Comparison of ENCODE assay signal across 15 cellular contexts in the genomic region with DNA sequence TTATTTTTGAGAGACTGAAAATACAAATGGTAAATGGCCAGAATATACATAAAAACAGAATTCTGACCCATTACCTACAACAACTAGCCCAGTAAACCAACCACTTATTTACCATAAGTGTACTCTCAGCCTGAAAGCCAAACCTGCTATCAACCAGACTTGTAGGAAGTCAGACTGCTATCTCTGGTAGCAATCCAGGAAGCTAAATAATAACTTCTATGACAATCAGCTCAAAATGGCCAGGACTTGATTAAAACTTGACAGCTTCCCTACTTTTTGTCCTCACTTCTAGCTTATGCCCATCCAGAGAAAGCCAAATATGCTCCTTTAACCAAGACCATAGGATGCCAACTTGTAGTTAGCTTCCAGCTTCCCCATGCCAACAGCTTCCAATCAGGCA. TPM values are rescaled to one million over a fixed set of nuclear protein-coding genes. Genes with fewer than 3 reads are reported as not detected.
DNase-seq lines count a peak whose midpoint lies in the region; ATAC-seq and TF ChIP-seq lines count a peak whose summit lies in the region.
"Had no signal": no experiment of that assay in that cellular context is flagged by ENCODE, and none has a peak within 500 bp of the region (broad histone marks: within the 10 kb centered on the region; RNA-seq: fewer than 3 reads in every experiment).

No MANE protein-coding gene starts in this region.

- H3K4me1 ChIP-seq in HEK293 (ENCODE audit: control insufficient read depth, insufficient read depth, low read length): 0 out of 2 replicates have a peak, but pooled peaks cover 2% of the 10 kb centered on the region
- H3K4me1 ChIP-seq: BE2C, Caco-2 had no signal

- intact Hi-C loops in CD4-positive, alpha-beta T cell (cut with DNase I, micrococcal nuclease): loop anchor here in 1 of 2 experiments (10.0 kb wide), 1 partner anchor 732 kb away; no protein-coding TSS in a partner anchor

- H3K36me3 Mint-ChIP-seq in CD4-positive, alpha-beta T cell (ENCODE audit: low read depth): peaks cover 31% of the 10 kb centered on the region
- H3K36me3 Mint-ChIP-seq in WTC11 (peaks cover 7% of the 10 kb centered on the region), type B pancreatic cell (peaks cover 16% of the 10 kb centered on the region)

- H3K27ac ChIP-seq in CD4-positive, alpha-beta T cell (ENCODE audit: low read depth, low read length): no peak overlapping the region
- H3K27ac ChIP-seq in HEK293 (ENCODE audit: extremely low read depth, low read depth, low read length): no peak overlapping the region

- no peak overlapping the region for H3K4me3 ChIP-seq in HEK293 (ENCODE audit: low read depth, low read length)

- H3K4me1 Mint-ChIP-seq in CD4-positive, alpha-beta T cell (ENCODE audit: low read depth): peaks cover 44% of the 10 kb centered on the region
- H3K4me1 Mint-ChIP-seq in WTC11 (peaks cover 10% of the 10 kb centered on the region), type B pancreatic cell (ENCODE audit: unreplicated experiment) (peaks cover 10% of the 10 kb centered on the region)

- H3K9me3 ChIP-seq in CD4-positive, alpha-beta T cell (ENCODE audit: control insufficient read depth, low read length): no peaks in the 10 kb centered on the region
- no peaks in the 10 kb centered on the region for H3K9me3 ChIP-seq in HEK293 (ENCODE audit: control insufficient read depth, insufficient read depth, low read depth, low read length)
- H3K9me3 ChIP-seq: BE2C, Caco-2 had no signal

- no peak for DNase-seq in CD4-positive, alpha-beta T cell
- DNase-seq in WTC11 (ENCODE audit: low spot score): no peak
- no peak for DNase-seq in type B pancreatic cell (ENCODE audit: extremely low spot score, unreplicated experiment)
- DNase-seq in NCI-H2107 treated with DMSO at 0.1 percent for 48 hours (lab: John Stamatoyannopoulos, UW; ENCODE audit: unreplicated experiment): no peak
- DNase-seq: ACHN; BE2C; C1 segment of cervical spinal cord; Caco-2; CD4-positive, CD25-positive, alpha-beta regulatory T cell; GOT3; H7 had no signal

- POLR2A ChIA-PET in CD4-positive, alpha-beta T cell (lab: Charles Lee): interaction anchor here (0.8 to 8.3 kb wide), 3 partner anchors 28 to 67 kb away, joined by 3 to 176 read pairs (median 4); a partner anchor contains a TSS
- POLR2A ChIA-PET in HEK293 (lab: Yijun Ruan, JAX) (interaction anchor here (0.6 to 1.5 kb wide), 3 partner anchors 29 to 956 kb away, joined by 4 to 5 read pairs (median 4); a partner anchor contains a TSS), WTC11 (lab: Charles Lee) (no interaction called here)

- no peaks in the 10 kb centered on the region for H3K9me3 Mint-ChIP-seq in CD4-positive, alpha-beta T cell
- no peaks in the 10 kb centered on the region; the same call in 1 of the 2 replicates for H3K9me3 Mint-ChIP-seq in WTC11
- H3K9me3 Mint-ChIP-seq in type B pancreatic cell: peaks cover 5% of the 10 kb centered on the region

- no peak for ATAC-seq in CD4-positive, alpha-beta T cell (ENCODE audit: poor library complexity)
- no peak for ATAC-seq in WTC11
- no peak for ATAC-seq in GM19023 (IDR thresholded peaks at IDR 0.05; ENCODE audit: unreplicated experiment)
- no peak for ATAC-seq in GM19395 (IDR thresholded peaks at IDR 0.05; ENCODE audit: unreplicated experiment)
- ATAC-seq: HCT116 had no signal

- CTCF ChIA-PET in CD4-positive, alpha-beta T cell (lab: Charles Lee): interaction anchor here (1.0 kb wide), 1 partner anchor 31 kb away, joined by 3 read pairs; no protein-coding TSS in a partner anchor
- CTCF ChIA-PET in HEK293 (lab: Yijun Ruan, JAX): interaction anchor here (0.6 to 1.4 kb wide), 2 partner anchors 24 to 185 kb away, joined by 3 to 5 read pairs; no protein-coding TSS in a partner anchor
- CTCF ChIA-PET in WTC11 (lab: Charles Lee): no interaction called here

- peaks cover 9 to 19% of the 10 kb centered on the region in 2 experiments; a peak in 2 of 3 replicates for H3K36me3 ChIP-seq in HEK293 (ENCODE audit: control insufficient read depth in 2 of 2, insufficient read depth in 1 of 2, low read length in 2 of 2)

- peak overlapping the region; percentile 6 for H3K4me3 Mint-ChIP-seq in CD4-positive, alpha-beta T cell
- H3K4me3 Mint-ChIP-seq in WTC11 (no peak overlapping the region), type B pancreatic cell (peak overlapping the region; percentile 42)

- H3K27me3 ChIP-seq in CD4-positive, alpha-beta T cell (ENCODE audit: control insufficient read depth, insufficient read depth, low read length): no peaks in the 10 kb centered on the region
- H3K27me3 ChIP-seq: BE2C had no signal

- TF ChIP-seq CTCF in CD4-positive, alpha-beta T cell (IDR thresholded peaks at IDR 0.05): no peak
- no peak for TF ChIP-seq CTCF in HEK293 (tag by site-specific recombination; IDR thresholded peaks at IDR 0.05)
- no peak for TF ChIP-seq CTCF in WTC11 (IDR thresholded peaks at IDR 0.05)
- TF ChIP-seq CTCF in type B pancreatic cell (conservative IDR thresholded peaks at IDR 0.05): no peak

- peak overlapping the region; percentile 9 for H3K27ac Mint-ChIP-seq in CD4-positive, alpha-beta T cell
- peak overlapping the region; percentile 86 for H3K27ac Mint-ChIP-seq in WTC11
- peak overlapping the region; percentile 13 for H3K27ac Mint-ChIP-seq in type B pancreatic cell

- H3K27me3 Mint-ChIP-seq in CD4-positive, alpha-beta T cell: peaks cover 9% of the 10 kb centered on the region
- H3K27me3 Mint-ChIP-seq in WTC11 (ENCODE audit: low read depth): no peaks in the 10 kb centered on the region
- peaks cover 3% of the 10 kb centered on the region for H3K27me3 Mint-ChIP-seq in type B pancreatic cell

TF ChIP-seq in HEK293, 187 proteins besides CTCF, POLR2A, EP300 and RAD21:
- TF ChIP-seq SETDB1 (IDR thresholded peaks at IDR 0.05; ENCODE audit: insufficient read length, low read length): peak; percentile 40
- TF ChIP-seq ZNF544 (tag by site-specific recombination; IDR thresholded peaks at IDR 0.05): no peak

TF ChIP-seq in WTC11, 78 proteins besides CTCF, POLR2A, EP300 and RAD21:
- TF ChIP-seq SMAD4 (CRISPR knock-in tag; IDR thresholded peaks at IDR 0.05) (no peak), FOXJ3 (CRISPR knock-in tag; IDR thresholded peaks at IDR 0.05; ENCODE audit: borderline replicate concordance) (no peak)
- TF ChIP-seq, protein P1, sequence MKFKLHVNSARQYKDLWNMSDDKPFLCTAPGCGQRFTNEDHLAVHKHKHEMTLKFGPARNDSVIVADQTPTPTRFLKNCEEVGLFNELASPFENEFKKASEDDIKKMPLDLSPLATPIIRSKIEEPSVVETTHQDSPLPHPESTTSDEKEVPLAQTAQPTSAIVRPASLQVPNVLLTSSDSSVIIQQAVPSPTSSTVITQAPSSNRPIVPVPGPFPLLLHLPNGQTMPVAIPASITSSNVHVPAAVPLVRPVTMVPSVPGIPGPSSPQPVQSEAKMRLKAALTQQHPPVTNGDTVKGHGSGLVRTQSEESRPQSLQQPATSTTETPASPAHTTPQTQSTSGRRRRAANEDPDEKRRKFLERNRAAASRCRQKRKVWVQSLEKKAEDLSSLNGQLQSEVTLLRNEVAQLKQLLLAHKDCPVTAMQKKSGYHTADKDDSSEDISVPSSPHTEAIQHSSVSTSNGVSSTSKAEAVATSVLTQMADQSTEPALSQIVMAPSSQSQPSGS (CRISPR knock-in tag; IDR thresholded peaks at IDR 0.05; ENCODE audit: borderline replicate concordance, low read depth): no peak
- TF ChIP-seq, protein P2, sequence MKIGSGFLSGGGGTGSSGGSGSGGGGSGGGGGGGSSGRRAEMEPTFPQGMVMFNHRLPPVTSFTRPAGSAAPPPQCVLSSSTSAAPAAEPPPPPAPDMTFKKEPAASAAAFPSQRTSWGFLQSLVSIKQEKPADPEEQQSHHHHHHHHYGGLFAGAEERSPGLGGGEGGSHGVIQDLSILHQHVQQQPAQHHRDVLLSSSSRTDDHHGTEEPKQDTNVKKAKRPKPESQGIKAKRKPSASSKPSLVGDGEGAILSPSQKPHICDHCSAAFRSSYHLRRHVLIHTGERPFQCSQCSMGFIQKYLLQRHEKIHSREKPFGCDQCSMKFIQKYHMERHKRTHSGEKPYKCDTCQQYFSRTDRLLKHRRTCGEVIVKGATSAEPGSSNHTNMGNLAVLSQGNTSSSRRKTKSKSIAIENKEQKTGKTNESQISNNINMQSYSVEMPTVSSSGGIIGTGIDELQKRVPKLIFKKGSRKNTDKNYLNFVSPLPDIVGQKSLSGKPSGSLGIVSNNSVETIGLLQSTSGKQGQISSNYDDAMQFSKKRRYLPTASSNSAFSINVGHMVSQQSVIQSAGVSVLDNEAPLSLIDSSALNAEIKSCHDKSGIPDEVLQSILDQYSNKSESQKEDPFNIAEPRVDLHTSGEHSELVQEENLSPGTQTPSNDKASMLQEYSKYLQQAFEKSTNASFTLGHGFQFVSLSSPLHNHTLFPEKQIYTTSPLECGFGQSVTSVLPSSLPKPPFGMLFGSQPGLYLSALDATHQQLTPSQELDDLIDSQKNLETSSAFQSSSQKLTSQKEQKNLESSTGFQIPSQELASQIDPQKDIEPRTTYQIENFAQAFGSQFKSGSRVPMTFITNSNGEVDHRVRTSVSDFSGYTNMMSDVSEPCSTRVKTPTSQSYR (CRISPR knock-in tag; IDR thresholded peaks at IDR 0.05): no peak

RNA-seq across cellular contexts. Expression of a gene that starts 4.7 kb away (rescaled TPM):
- 100 to 1,000 TPM; 211 to 227 TPM for total RNA-seq in CD4-positive, alpha-beta T cell
- total RNA-seq in WTC11 (2021) (88.8 to 92.7 TPM (median 91.9 TPM) in 3 replicates), type B pancreatic cell (ENCODE audit: low replicate concordance) (96.9 and 108 TPM in 2 replicates)

RNA-seq across cellular contexts. Expression of a gene that starts 29.6 kb away (rescaled TPM):
- 100 to 1,000 TPM; 182 to 195 TPM for total RNA-seq in CD4-positive, alpha-beta T cell
- total RNA-seq in WTC11 (2021) (79.8 to 86.3 TPM (median 82.6 TPM) in 3 replicates), type B pancreatic cell (ENCODE audit: low replicate concordance) (78.1 and 100 TPM in 2 replicates)

RNA-seq across cellular contexts. Expression of a gene that starts 39.2 kb away (rescaled TPM):
- total RNA-seq in CD4-positive, alpha-beta T cell: 10 to 100 TPM; 21.4 to 25.8 TPM
- total RNA-seq in WTC11 (2021) (96.1 to 138 TPM (median 98.7 TPM) in 3 replicates), type B pancreatic cell (ENCODE audit: low replicate concordance) (38.4 and 67.4 TPM in 2 replicates)

Comparison
In these comparisons a context has a peak if more than half of its experiments do, and no peak if none do; other contexts are left out.
1. H3K27ac Mint-ChIP-seq: peak in every context shown above with its lines; median percentile 86 in WTC11; 13 in type B pancreatic cell; 9 in CD4-positive, alpha-beta T cell.